ENCODE assay signal across 23 cellular contexts in the genomic region with DNA sequence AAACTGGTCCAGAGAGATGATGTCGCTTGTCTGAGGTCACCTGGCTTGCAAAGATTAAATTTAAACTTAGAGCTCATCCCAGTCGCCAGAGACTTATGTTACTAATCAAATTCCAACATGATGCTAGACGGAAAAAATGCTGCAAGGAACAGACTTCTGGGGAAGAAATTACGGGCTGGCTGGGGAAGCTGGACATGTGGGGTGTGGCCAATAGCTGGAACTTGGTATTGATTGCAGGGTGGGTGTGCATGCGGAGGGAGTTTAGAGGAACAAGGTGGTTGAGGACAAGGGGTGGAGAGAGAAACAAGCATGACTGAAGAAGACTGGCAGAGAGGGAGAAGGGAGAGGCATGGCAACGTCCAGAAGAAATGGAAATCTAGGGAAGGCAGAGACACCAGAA. TPM values are rescaled to one million over a fixed set of nuclear protein-coding genes. Genes with fewer than 3 reads are reported as not detected.
A peak's percentile ranks its signal among the peaks of the same experiment; 100 is the strongest.
DNase-seq lines count a peak whose midpoint lies in the region; ATAC-seq and TF ChIP-seq lines count a peak whose summit lies in the region.
"Had no signal": no experiment of that assay in that cellular context is flagged by ENCODE, and none has a peak within 500 bp of the region (broad histone marks: within the 10 kb centered on the region; RNA-seq: fewer than 3 reads in every experiment).

No MANE protein-coding gene starts in this region.

- H3F3A ChIP-seq in GM23338 (replicated peaks; ENCODE audit: low read depth) = no peaks in the 10 kb centered on the region

- no peaks in the 10 kb centered on the region for H4K20me1 ChIP-seq in GM23338 (replicated peaks; ENCODE audit: insufficient read depth)
- H4K20me1 ChIP-seq in hepatocyte (ENCODE audit: insufficient read depth, poor library complexity, severe bottlenecking) = no peaks in the 10 kb centered on the region
- H4K20me1 ChIP-seq: BLaER1 had no signal

- no peak for TF ChIP-seq POLR2A in esophagus squamous epithelium (IDR thresholded peaks at IDR 0.05)

- H3K36me3 Mint-ChIP-seq in GM23338 (ENCODE audit: low read depth) = 0 out of 3 replicates have a peak, but pooled peaks cover 5% of the 10 kb centered on the region
- no peaks in the 10 kb centered on the region for H3K36me3 Mint-ChIP-seq in endodermal cell (ENCODE audit: low read depth)
- peaks cover 5% of the 10 kb centered on the region for H3K36me3 Mint-ChIP-seq in glutamatergic neuron (ENCODE audit: unreplicated experiment)
- H3K36me3 Mint-ChIP-seq: CD4-positive, CD25-positive, alpha-beta regulatory T cell; CD8-positive, alpha-beta T cell had no signal

- H3K4me1 ChIP-seq in GM23338 (ENCODE audit: insufficient read depth) = no peaks in the 10 kb centered on the region; the same call in 1 of the 2 replicates
- H3K4me1 ChIP-seq in endodermal cell (ENCODE audit: control insufficient read depth, insufficient read depth, low read length) = no peaks in the 10 kb centered on the region
- no peaks in the 10 kb centered on the region for H3K4me1 ChIP-seq in hepatocyte (ENCODE audit: insufficient read depth)
- H3K4me1 ChIP-seq in esophagus squamous epithelium = no peaks in the 10 kb centered on the region
- H3K4me1 ChIP-seq: BLaER1, Caco-2, HAP-1 had no signal

- H3K27me3 ChIP-seq in GM23338 (ENCODE audit: insufficient read depth) (no peaks in the 10 kb centered on the region), endodermal cell (ENCODE audit: control insufficient read depth, insufficient read depth, low read length, poor library complexity, severe bottlenecking) (peaks cover 7% of the 10 kb centered on the region), hepatocyte (peaks cover 5% of the 10 kb centered on the region), esophagus squamous epithelium (peaks cover 0 to 30% (median 0%) of the 10 kb centered on the region in 4 donors)
- H3K27me3 ChIP-seq: BLaER1 had no signal

- H3K4me2 ChIP-seq in GM23338 (no peak overlapping the region), hepatocyte (no peak overlapping the region)
- H3K4me2 ChIP-seq: BLaER1 had no signal

- TF ChIP-seq CTCF in GM23338 (conservative IDR thresholded peaks at IDR 0.05; ENCODE audit: low read depth in 2 of 2) = no peak
- TF ChIP-seq CTCF in endodermal cell (conservative IDR thresholded peaks at IDR 0.05) = no peak
- TF ChIP-seq CTCF in hepatocyte (IDR thresholded peaks at IDR 0.05; ENCODE audit: poor library complexity) = no peak
- no peak for TF ChIP-seq CTCF in esophagus squamous epithelium (IDR thresholded peaks at IDR 0.05)
- no peak for TF ChIP-seq CTCF in glutamatergic neuron (IDR thresholded peaks at IDR 0.05; ENCODE audit: partially characterized antibody, unreplicated experiment)

- H3K27ac Mint-ChIP-seq in GM23338 (no peak overlapping the region; the same call in 1 of the 2 replicates), endodermal cell (no peak overlapping the region), glutamatergic neuron (ENCODE audit: unreplicated experiment) (no peak overlapping the region)
- H3K27ac Mint-ChIP-seq: B cell; CD4-positive, CD25-positive, alpha-beta regulatory T cell; CD8-positive, alpha-beta T cell; HFFc6 had no signal

- 90 to 93% methylated on average over 6 of the region's 6 CpGs for WGBS in endodermal cell (ENCODE audit: insufficient coverage in 1 of 2, insufficient read length in 1 of 2), 2 experiments
- WGBS in hepatocyte (ENCODE audit: low lambda C conversion rate, missing lambda C conversion rate) = 65% methylated on average over 6 of the region's 6 CpGs
- 25 to 37% methylated on average over 6 of the region's 6 CpGs for WGBS in esophagus squamous epithelium, 2 donors

- H3K9me3 Mint-ChIP-seq in GM23338 (peaks cover 14% of the 10 kb centered on the region), endodermal cell (peaks cover 11% of the 10 kb centered on the region), glutamatergic neuron (ENCODE audit: unreplicated experiment) (no peaks in the 10 kb centered on the region)

- H3K9me3 ChIP-seq in endodermal cell (ENCODE audit: control insufficient read depth, low read length) (peaks cover 17% of the 10 kb centered on the region), hepatocyte (ENCODE audit: low read depth) (no peaks in the 10 kb centered on the region), esophagus squamous epithelium (peaks cover 0 to 6% (median 0%) of the 10 kb centered on the region in 3 donors)
- H3K9me3 ChIP-seq: HAP-1 had no signal

- H2AFZ ChIP-seq in GM23338 (peak overlapping the region; percentile 86), hepatocyte (no peak overlapping the region)
- H2AFZ ChIP-seq: GM23248 had no signal

- H3K79me2 ChIP-seq in GM23338 (replicated peaks; ENCODE audit: insufficient read depth) (no peaks in the 10 kb centered on the region), hepatocyte (no peaks in the 10 kb centered on the region)

- no peaks in the 10 kb centered on the region for H3K36me3 ChIP-seq in GM23338 (ENCODE audit: insufficient read depth)
- H3K36me3 ChIP-seq in endodermal cell (ENCODE audit: control insufficient read depth, insufficient read depth, low read length) = no peaks in the 10 kb centered on the region
- no peaks in the 10 kb centered on the region for H3K36me3 ChIP-seq in hepatocyte (replicated peaks; ENCODE audit: insufficient read depth, low read depth)
- no peaks in the 10 kb centered on the region for H3K36me3 ChIP-seq in esophagus squamous epithelium
- H3K36me3 ChIP-seq: BLaER1, HAP-1 had no signal

- ATAC-seq in GM23338 = no peak
- ATAC-seq in sciatic nerve = peak; percentile 81
- ATAC-seq: CD8-positive, alpha-beta T cell; GM12878 had no signal

- H3K9ac ChIP-seq in endodermal cell (ENCODE audit: extremely low read depth, low read length, poor library complexity, severe bottlenecking) = no peak overlapping the region
- H3K9ac ChIP-seq: BLaER1, GM23248 had no signal

- intact Hi-C loops in sciatic nerve (cut with DNase I) (no loop called here), esophagus squamous epithelium (cut with DNase I) (loop anchor here (10.0 kb wide), 1 partner anchor 103 kb away; no protein-coding TSS in a partner anchor)

- H3K4me3 Mint-ChIP-seq in GM23338 (no peak overlapping the region), endodermal cell (no peak overlapping the region), glutamatergic neuron (ENCODE audit: unreplicated experiment) (no peak overlapping the region)
- H3K4me3 Mint-ChIP-seq: B cell; CD4-positive, CD25-positive, alpha-beta regulatory T cell; CD8-positive, alpha-beta T cell; HFFc6 had no signal

- H3K9me2 ChIP-seq in GM23338 (ENCODE audit: insufficient read depth) = peaks cover 6% of the 10 kb centered on the region; the same call in 1 of the 2 replicates
- H3K9me2 ChIP-seq in hepatocyte (replicated peaks; ENCODE audit: insufficient read depth) = no peaks in the 10 kb centered on the region

- H3K27ac ChIP-seq in GM23338 (ENCODE audit: low read depth) = no peak overlapping the region
- H3K27ac ChIP-seq in endodermal cell (ENCODE audit: low read depth, low read length) = no peak overlapping the region
- H3K27ac ChIP-seq in hepatocyte = no peak overlapping the region
- no peak overlapping the region for H3K27ac ChIP-seq in esophagus squamous epithelium
- H3K27ac ChIP-seq: 22Rv1, BLaER1, C4-2B, GM23248 had no signal

- H3K4me3 ChIP-seq in GM23338 (no peak overlapping the region), endodermal cell (ENCODE audit: low read length) (no peak overlapping the region), hepatocyte (no peak overlapping the region), esophagus squamous epithelium (no peak overlapping the region)
- H3K4me3 ChIP-seq: BLaER1, GM12878, GM23248, HAP-1 had no signal

- peaks cover 9% of the 10 kb centered on the region for H3K4me1 Mint-ChIP-seq in GM23338
- H3K4me1 Mint-ChIP-seq in endodermal cell = peaks cover 3% of the 10 kb centered on the region
- H3K4me1 Mint-ChIP-seq in glutamatergic neuron (ENCODE audit: low read depth, unreplicated experiment) = no peaks in the 10 kb centered on the region
- H3K4me1 Mint-ChIP-seq: B cell had no signal

- DNase-seq in GM23338 (ENCODE audit: low spot score) (no peak), endodermal cell (peak; percentile 22), hepatocyte (ENCODE audit: low spot score) (peak; percentile 14), sciatic nerve (ENCODE audit: low spot score) (no peak), esophagus squamous epithelium (lab: John Stamatoyannopoulos, UW) (no peak), DMS114 treated with DMSO at 0.1 percent for 48 hours (lab: John Stamatoyannopoulos, UW; ENCODE audit: unreplicated experiment) (no peak), glutamatergic neuron (no peak)
- DNase-seq in activated CD4-positive, alpha-beta T cell treated with anti-CD3 and anti-CD28 coated beads, Interleukin-2, amount 50 U/mL, for 1 hour = no peak
- DNase-seq: Caco-2; CD4-positive, CD25-positive, alpha-beta regulatory T cell; CD8-positive, alpha-beta T cell; DMS79; EL; GDM1; GM23248; HFFc6 had no signal

- H3K27me3 Mint-ChIP-seq in GM23338 (ENCODE audit: insufficient read depth, low read depth, poor library complexity) (peaks cover 4% of the 10 kb centered on the region), endodermal cell (ENCODE audit: insufficient read depth) (peaks cover 15% of the 10 kb centered on the region), glutamatergic neuron (ENCODE audit: unreplicated experiment) (peaks cover 4% of the 10 kb centered on the region)

TF ChIP-seq in GM23338, 12 proteins besides CTCF, POLR2A, EP300 and RAD21 (continues in another document):
- TF ChIP-seq CREB1 (CRISPR knock-in tag; IDR thresholded peaks at IDR 0.05; ENCODE audit: low read depth) (no peak), STAT1 (IDR thresholded peaks at IDR 0.05; ENCODE audit: unreplicated experiment) (no peak), JUNB (IDR thresholded peaks at IDR 0.05; ENCODE audit: unreplicated experiment) (no peak), POLR2AphosphoS5 (IDR thresholded peaks at IDR 0.05; ENCODE audit: low read depth) (no peak)

RNA-seq across cellular contexts. Expression of a gene that starts 37.7 kb away (rescaled TPM):
- total RNA-seq in GM23338 (2014; rRNA removed; shearing (Covaris generic)) = 0.58 and 3.1 TPM in 2 replicates
- polyA plus RNA-seq in GM23338 (2016; fragmentation: Nextera tagmentation; extraction: Ambion mirVana) (0.66 and 1.6 TPM in 2 replicates), hepatocyte (2.1 and 4.3 TPM in 2 replicates)
- total RNA-seq in endodermal cell (1 to 10 TPM in 1 of 2 donors, under 1 TPM in 1; 0.80 to 1.3 TPM), hepatocyte (3.8 and 4.2 TPM in 2 replicates), sciatic nerve (33.0 TPM), esophagus squamous epithelium (1 to 10 TPM in 2 of 4 donors, under 1 TPM in 1, not detected in 1; 0.62 to 3.6 (median 3.3) TPM), glutamatergic neuron (ENCODE audit: unreplicated experiment) (1.4 TPM)
- polyA plus RNA-seq in endodermal cell (2013, experiment 1 of 2) = 4.0 TPM
- polyA plus RNA-seq in endodermal cell (2013, experiment 2 of 2) = 2.6 TPM
- total RNA-seq: Caco-2; CD8-positive, alpha-beta T cell; GM12878; GM23248; HFFc6 had no signal
- polyA plus RNA-seq: AG04450, GM23248 had no signal

Comparison
In these comparisons a context has a peak if more than half of its experiments do, and no peak if none do; other contexts are left out.
1. DNase-seq: peak in endodermal cell (single experiment) and hepatocyte (single experiment); none in GM23338 (single experiment), sciatic nerve (single experiment), esophagus squamous epithelium (single experiment), activated CD4-positive, alpha-beta T cell treated with anti-CD3 and anti-CD28 coated beads, Interleukin-2, amount 50 U/mL, for 1 hour (single experiment), DMS114 treated with DMSO at 0.1 percent for 48 hours (single experiment) and glutamatergic neuron (single experiment).